ENCODE assay signal across 33 cellular contexts in the genomic region with DNA sequence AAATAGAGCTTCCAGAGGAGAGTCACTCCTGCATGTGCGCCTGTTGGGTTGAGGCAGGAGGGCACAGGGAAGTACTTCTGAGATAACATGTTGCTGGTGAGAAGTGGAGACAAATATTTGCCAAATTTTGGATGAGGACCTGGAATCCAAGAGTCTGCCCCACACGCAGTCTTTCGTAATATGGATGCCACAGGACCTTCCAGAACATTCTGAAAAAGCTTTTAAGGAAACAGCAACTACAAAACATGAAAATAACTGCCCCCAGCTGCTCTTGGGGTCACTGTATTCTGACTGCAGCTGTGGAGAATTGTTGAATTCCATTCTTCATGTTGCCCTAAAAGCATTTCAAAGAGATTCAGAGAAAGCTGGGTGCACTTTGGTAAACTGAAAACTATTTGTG.
"Had no signal": no experiment of that assay in that cellular context is flagged by ENCODE, and none has a peak within 500 bp of the region (broad histone marks: within the 10 kb centered on the region; RNA-seq: fewer than 3 reads in every experiment).

No MANE protein-coding gene starts in this region.

- H3K4me1 Mint-ChIP-seq: activated B cell treated with CpG ODN at 0.5 μM for 24 hours; activated naive CD4-positive, alpha-beta T cell treated with anti-CD3 and anti-CD28 coated beads, Interleukin-2, amount 50 U/mL, for 24 hours; activated naive CD8-positive, alpha-beta T cell treated with anti-CD3 and anti-CD28 coated beads for 36 hours; activated naive CD8-positive, alpha-beta T cell treated with anti-CD3 and anti-CD28 coated beads, Interleukin-2, amount 50 U/mL, for 24 hours; activated T-helper 17 cell treated with anti-CD3 and anti-CD28 coated beads, Interleukin-2, amount 50 U/mL, for 72 hours had no signal

- H3K36me3 Mint-ChIP-seq: activated naive CD4-positive, alpha-beta T cell treated with anti-CD3 and anti-CD28 coated beads, Interleukin-2, amount 50 U/mL, for 24 hours; activated naive CD8-positive, alpha-beta T cell treated with anti-CD3 and anti-CD28 coated beads for 36 hours; brain had no signal

- H3K4me3 ChIP-seq: ascending aorta, breast epithelium, cardiac muscle cell, colonic mucosa, gastrocnemius medialis, heart left ventricle had no signal

- H3K36me3 ChIP-seq: ascending aorta, breast epithelium, cardiac muscle cell, colonic mucosa, gastrocnemius medialis, heart left ventricle, WERI-Rb-1 had no signal

- H3K27ac ChIP-seq: ascending aorta, breast epithelium, cardiac muscle cell, colonic mucosa, epithelial cell of prostate, foreskin keratinocyte, gastrocnemius medialis, heart left ventricle, WERI-Rb-1 had no signal

- H3K27me3 ChIP-seq: ascending aorta, breast epithelium, cardiac muscle cell, colonic mucosa, foreskin keratinocyte, gastrocnemius medialis, heart left ventricle had no signal

- H3K27me3 Mint-ChIP-seq: activated B cell treated with CpG ODN at 0.5 μM for 24 hours; activated CD8-positive, alpha-beta T cell treated with anti-CD3 and anti-CD28 coated beads for 36 hours; activated naive CD4-positive, alpha-beta T cell treated with anti-CD3 and anti-CD28 coated beads, Interleukin-2, amount 50 U/mL, for 24 hours; activated naive CD8-positive, alpha-beta T cell treated with anti-CD3 and anti-CD28 coated beads, Interleukin-2, amount 50 U/mL, for 24 hours had no signal

- H3K4me1 ChIP-seq: ascending aorta, breast epithelium, colonic mucosa, foreskin keratinocyte, gastrocnemius medialis, heart left ventricle had no signal

- H3K27ac Mint-ChIP-seq: activated B cell treated with CpG ODN at 0.5 μM for 24 hours; activated CD8-positive, alpha-beta T cell treated with anti-CD3 and anti-CD28 coated beads for 36 hours; activated naive CD4-positive, alpha-beta T cell treated with anti-CD3 and anti-CD28 coated beads, Interleukin-2, amount 50 U/mL, for 24 hours; activated naive CD8-positive, alpha-beta T cell treated with anti-CD3 and anti-CD28 coated beads for 36 hours; activated naive CD8-positive, alpha-beta T cell treated with anti-CD3 and anti-CD28 coated beads, Interleukin-2, amount 50 U/mL, for 24 hours; activated T-helper 17 cell treated with anti-CD3 and anti-CD28 coated beads, Interleukin-2, amount 50 U/mL, for 72 hours; brain; T-helper 17 cell; T-helper 2 cell treated with Interferon-gamma antibody and Interleukin-4, amounts not matched to agents 5 μg/mL and 100 μg/mL, for 36 hours had no signal

- H3K9me3 ChIP-seq: ascending aorta, breast epithelium, colonic mucosa, gastrocnemius medialis, heart left ventricle had no signal

- H3K9me3 Mint-ChIP-seq: activated B cell treated with CpG ODN at 0.5 μM for 24 hours; activated CD8-positive, alpha-beta T cell treated with anti-CD3 and anti-CD28 coated beads for 36 hours; activated naive CD4-positive, alpha-beta T cell treated with anti-CD3 and anti-CD28 coated beads, Interleukin-2, amount 50 U/mL, for 24 hours; activated naive CD8-positive, alpha-beta T cell treated with anti-CD3 and anti-CD28 coated beads for 36 hours; activated naive CD8-positive, alpha-beta T cell treated with anti-CD3 and anti-CD28 coated beads, Interleukin-2, amount 50 U/mL, for 24 hours; activated T-cell treated with anti-CD3 and anti-CD28 coated beads, Interleukin-2, amount 50 U/mL, for 4 hours; activated T-helper 17 cell treated with anti-CD3 and anti-CD28 coated beads, Interleukin-2, amount 50 U/mL, for 72 hours; brain; T-helper 2 cell treated with Interferon-gamma antibody and Interleukin-4, amounts not matched to agents 5 μg/mL and 100 μg/mL, for 36 hours had no signal

- ATAC-seq: activated CD4-positive, CD25-positive, alpha-beta regulatory T cell treated with anti-CD3 and anti-CD28 coated beads, Interleukin-2, amount 50 U/mL, for 24 hours; activated CD8-positive, alpha-beta T cell treated with anti-CD3 and anti-CD28 coated beads for 36 hours; activated naive CD8-positive, alpha-beta T cell treated with anti-CD3 and anti-CD28 coated beads, Interleukin-2, amount 50 U/mL, for 24 hours; activated T-cell treated with anti-CD3 and anti-CD28 coated beads, Interleukin-2, amount 50 U/mL, for 4 hours; activated T-helper 17 cell treated with anti-CD3 and anti-CD28 coated beads, Interleukin-2, amount 50 U/mL, for 72 hours; foreskin keratinocyte; gastrocnemius medialis; heart left ventricle; T-helper 17 cell had no signal

- H3K4me3 Mint-ChIP-seq: activated B cell treated with CpG ODN at 0.5 μM for 24 hours; activated CD8-positive, alpha-beta T cell treated with anti-CD3 and anti-CD28 coated beads for 36 hours; activated naive CD4-positive, alpha-beta T cell treated with anti-CD3 and anti-CD28 coated beads, Interleukin-2, amount 50 U/mL, for 24 hours; activated naive CD8-positive, alpha-beta T cell treated with anti-CD3 and anti-CD28 coated beads for 36 hours; activated naive CD8-positive, alpha-beta T cell treated with anti-CD3 and anti-CD28 coated beads, Interleukin-2, amount 50 U/mL, for 24 hours; activated T-cell treated with anti-CD3 and anti-CD28 coated beads, Interleukin-2, amount 50 U/mL, for 4 hours; activated T-helper 17 cell treated with anti-CD3 and anti-CD28 coated beads, Interleukin-2, amount 50 U/mL, for 72 hours; brain; T-helper 17 cell; T-helper 2 cell treated with Interferon-gamma antibody and Interleukin-4, amounts not matched to agents 5 μg/mL and 100 μg/mL, for 36 hours had no signal

- DNase-seq: activated B cell treated with CpG ODN at 0.5 μM for 24 hours; activated CD4-positive, alpha-beta T cell treated with anti-CD3 and anti-CD28 coated beads for 48 hours; activated CD4-positive, alpha-beta T cell treated with anti-CD3 and anti-CD28 coated beads, Interleukin-2, amount 50 U/mL, for 1 hour; activated CD4-positive, alpha-beta T cell treated with anti-CD3 and anti-CD28 coated beads, Interleukin-2, amount 50 U/mL, for 48 hours; activated CD8-positive, alpha-beta memory T cell treated with anti-CD3 and anti-CD28 coated beads for 24 hours; activated CD8-positive, alpha-beta T cell treated with anti-CD3 and anti-CD28 coated beads for 36 hours; activated effector memory CD4-positive, alpha-beta T cell treated with Interleukin-2 at 50 U/mL for 16 hours; activated gamma-delta T cell treated with Interleukin-2 at 50 U/mL for 16 hours; activated naive CD4-positive, alpha-beta T cell treated with Interleukin-2 at 50 U/mL for 16 hours; activated naive CD8-positive, alpha-beta T cell treated with anti-CD3 and anti-CD28 coated beads for 36 hours; activated naive CD8-positive, alpha-beta T cell treated with anti-CD3 and anti-CD28 coated beads, Interleukin-2, amount 50 U/mL, for 24 hours; activated T-cell treated with anti-CD3 and anti-CD28 coated beads, Interleukin-2, amount 50 U/mL, for 4 hours; central memory CD4-positive, alpha-beta T cell; cerebellar nuclear complex; colonic mucosa; effector CD8-positive, alpha-beta T cell; foreskin keratinocyte; gastrocnemius medialis; glutamatergic neuron; heart left ventricle; T-helper 1 cell; T-helper 17 cell; T1000; WERI-Rb-1 had no signal
